1 cellular context compared by ENCODE assay signal in genomic region chr14:50560929-50561280, GRCh38.
TF ChIP-seq lines count a peak whose summit lies in the region.

No MANE protein-coding gene starts in this region.

TF ChIP-seq in K562, 482 proteins besides CTCF, POLR2A, EP300 and RAD21 (continued from another document):
- TF ChIP-seq, protein P1, sequence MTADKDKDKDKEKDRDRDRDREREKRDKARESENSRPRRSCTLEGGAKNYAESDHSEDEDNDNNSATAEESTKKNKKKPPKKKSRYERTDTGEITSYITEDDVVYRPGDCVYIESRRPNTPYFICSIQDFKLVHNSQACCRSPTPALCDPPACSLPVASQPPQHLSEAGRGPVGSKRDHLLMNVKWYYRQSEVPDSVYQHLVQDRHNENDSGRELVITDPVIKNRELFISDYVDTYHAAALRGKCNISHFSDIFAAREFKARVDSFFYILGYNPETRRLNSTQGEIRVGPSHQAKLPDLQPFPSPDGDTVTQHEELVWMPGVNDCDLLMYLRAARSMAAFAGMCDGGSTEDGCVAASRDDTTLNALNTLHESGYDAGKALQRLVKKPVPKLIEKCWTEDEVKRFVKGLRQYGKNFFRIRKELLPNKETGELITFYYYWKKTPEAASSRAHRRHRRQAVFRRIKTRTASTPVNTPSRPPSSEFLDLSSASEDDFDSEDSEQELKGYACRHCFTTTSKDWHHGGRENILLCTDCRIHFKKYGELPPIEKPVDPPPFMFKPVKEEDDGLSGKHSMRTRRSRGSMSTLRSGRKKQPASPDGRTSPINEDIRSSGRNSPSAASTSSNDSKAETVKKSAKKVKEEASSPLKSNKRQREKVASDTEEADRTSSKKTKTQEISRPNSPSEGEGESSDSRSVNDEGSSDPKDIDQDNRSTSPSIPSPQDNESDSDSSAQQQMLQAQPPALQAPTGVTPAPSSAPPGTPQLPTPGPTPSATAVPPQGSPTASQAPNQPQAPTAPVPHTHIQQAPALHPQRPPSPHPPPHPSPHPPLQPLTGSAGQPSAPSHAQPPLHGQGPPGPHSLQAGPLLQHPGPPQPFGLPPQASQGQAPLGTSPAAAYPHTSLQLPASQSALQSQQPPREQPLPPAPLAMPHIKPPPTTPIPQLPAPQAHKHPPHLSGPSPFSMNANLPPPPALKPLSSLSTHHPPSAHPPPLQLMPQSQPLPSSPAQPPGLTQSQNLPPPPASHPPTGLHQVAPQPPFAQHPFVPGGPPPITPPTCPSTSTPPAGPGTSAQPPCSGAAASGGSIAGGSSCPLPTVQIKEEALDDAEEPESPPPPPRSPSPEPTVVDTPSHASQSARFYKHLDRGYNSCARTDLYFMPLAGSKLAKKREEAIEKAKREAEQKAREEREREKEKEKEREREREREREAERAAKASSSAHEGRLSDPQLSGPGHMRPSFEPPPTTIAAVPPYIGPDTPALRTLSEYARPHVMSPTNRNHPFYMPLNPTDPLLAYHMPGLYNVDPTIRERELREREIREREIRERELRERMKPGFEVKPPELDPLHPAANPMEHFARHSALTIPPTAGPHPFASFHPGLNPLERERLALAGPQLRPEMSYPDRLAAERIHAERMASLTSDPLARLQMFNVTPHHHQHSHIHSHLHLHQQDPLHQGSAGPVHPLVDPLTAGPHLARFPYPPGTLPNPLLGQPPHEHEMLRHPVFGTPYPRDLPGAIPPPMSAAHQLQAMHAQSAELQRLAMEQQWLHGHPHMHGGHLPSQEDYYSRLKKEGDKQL (CRISPR knock-in tag; IDR thresholded peaks at IDR 0.05; ENCODE audit: borderline replicate concordance): no peak
- TF ChIP-seq CTBP1 (IDR thresholded peaks at IDR 0.05; ENCODE audit: borderline replicate concordance): no peak
